In genomic region chr11:75142714-75143419, GRCh38 we compare ENCODE assay signal across 9 cellular contexts. TPM values are rescaled to one million over a fixed set of nuclear protein-coding genes. Genes with fewer than 3 reads are reported as not detected.
A peak's percentile ranks its signal among the peaks of the same experiment; 100 is the strongest.
DNase-seq lines count a peak whose midpoint lies in the region; ATAC-seq lines count a peak whose summit lies in the region.
"Had no signal": no experiment of that assay in that cellular context is flagged by ENCODE, and none has a peak within 500 bp of the region (broad histone marks: within the 10 kb centered on the region; RNA-seq: fewer than 3 reads in every experiment).

No MANE protein-coding gene starts in this region.

- H2AK5ac ChIP-seq in mesenchymal stem cell (ENCODE audit: low read length, severe bottlenecking): peak overlapping the region; percentile 6

- H3K9me3 ChIP-seq in mesenchymal stem cell (ENCODE audit: control insufficient read depth, low read length): no peaks in the 10 kb centered on the region

- H2BK12ac ChIP-seq in mesenchymal stem cell (ENCODE audit: low read length in 2 of 2): peak overlapping the region; percentile 88 to 96

- H3K4me3 ChIP-seq in mesenchymal stem cell (ENCODE audit: insufficient read depth in 1 of 2, low read depth in 1 of 2, low read length in 2 of 2): no peak overlapping the region

- H3K4me1 ChIP-seq in mesenchymal stem cell (ENCODE audit: control insufficient read depth, insufficient read depth, low read depth, low read length): peaks cover 18% of the 10 kb centered on the region

- H3K27me3 Mint-ChIP-seq in activated CD8-positive, alpha-beta T cell treated with anti-CD3 and anti-CD28 coated beads, Interleukin-2, amount 10 ng/mL, durations not matched to agents 7 days and 5 days (ENCODE audit: low read depth): peaks cover 22% of the 10 kb centered on the region

- peak overlapping the region; percentile 64 for H3K27ac ChIP-seq in mesenchymal stem cell (ENCODE audit: low read length, poor library complexity, severe bottlenecking)

- peaks cover 58% of the 10 kb centered on the region for H3K4me1 Mint-ChIP-seq in activated CD8-positive, alpha-beta T cell treated with anti-CD3 and anti-CD28 coated beads, Interleukin-2, amount 10 ng/mL, durations not matched to agents 7 days and 5 days (ENCODE audit: low read depth)

- peak overlapping the region; percentile 21 for H3K9ac ChIP-seq in mesenchymal stem cell (ENCODE audit: low read length)

- DNase-seq in GF-D8 (lab: John Stamatoyannopoulos, UW): peak; percentile 89
- DNase-seq in NCI-H774 (lab: John Stamatoyannopoulos, UW): peak; percentile 3
- peak; percentile 86 for DNase-seq in activated CD8-positive, alpha-beta T cell treated with anti-CD3 and anti-CD28 coated beads, Interleukin-2, amount 10 ng/mL, durations not matched to agents 7 days and 5 days
- peak; percentile 54 for DNase-seq in effector CD4-positive, alpha-beta T cell
- DNase-seq in mesenchymal stem cell: peak; percentile 94
- DNase-seq in stimulated activated CD8-positive, alpha-beta memory T cell treated with anti-CD3 and anti-CD28 coated beads, Interleukin-4, amount 100 ng/mL, for 1 hour (ENCODE audit: low read depth in 2 of 2, low spot score in 1 of 2): peak; percentile 36 to 51

- H3K27ac Mint-ChIP-seq in activated CD8-positive, alpha-beta T cell treated with anti-CD3 and anti-CD28 coated beads, Interleukin-2, amount 10 ng/mL, durations not matched to agents 7 days and 5 days: peak overlapping the region; percentile 89

- H2BK5ac ChIP-seq in mesenchymal stem cell (ENCODE audit: low read depth, low read length, poor library complexity, severe bottlenecking): no peak overlapping the region

- CTCF ChIA-PET in activated CD8-positive, alpha-beta T cell treated with anti-CD3 and anti-CD28 coated beads, Interleukin-2, amount 10 ng/mL, durations not matched to agents 7 days and 5 days (lab: Charles Lee): interaction anchor here (0.5 to 15.6 kb wide), 23 partner anchors 8 to 217 kb away, joined by 3 to 538 read pairs (median 5); partner anchors contain the start of genes NEU3 and TPBGL

- peaks cover 3% of the 10 kb centered on the region for H3K79me1 ChIP-seq in mesenchymal stem cell (replicated peaks; ENCODE audit: low read length, poor library complexity, severe bottlenecking)

- peaks cover 0 to 12% of the 10 kb centered on the region in 2 experiments for H3K27me3 ChIP-seq in mesenchymal stem cell (ENCODE audit: control insufficient read depth in 1 of 2, insufficient read depth in 1 of 2, low read length in 2 of 2)

- H2BK15ac ChIP-seq in mesenchymal stem cell (ENCODE audit: low read depth, poor library complexity, severe bottlenecking): peak overlapping the region; percentile 91

- peak overlapping the region; percentile 71 for H4K8ac ChIP-seq in mesenchymal stem cell (ENCODE audit: low read length)

- no peak overlapping the region for H3K14ac ChIP-seq in mesenchymal stem cell (ENCODE audit: low read length in 2 of 2)

- no peaks in the 10 kb centered on the region for H3K36me3 Mint-ChIP-seq in activated CD8-positive, alpha-beta T cell treated with anti-CD3 and anti-CD28 coated beads, Interleukin-2, amount 10 ng/mL, durations not matched to agents 7 days and 5 days (ENCODE audit: low read depth)

- POLR2A ChIA-PET in activated CD8-positive, alpha-beta T cell treated with anti-CD3 and anti-CD28 coated beads, Interleukin-2, amount 10 ng/mL, durations not matched to agents 7 days and 5 days (lab: Charles Lee): interaction anchor here (0.9 kb wide), 1 partner anchor 99 kb away, joined by 5 read pairs; no protein-coding TSS in a partner anchor

- peak overlapping the region; percentile 42 to 61 for H3K4ac ChIP-seq in mesenchymal stem cell (ENCODE audit: low read depth in 1 of 2, low read length in 2 of 2)

- H3K4me3 Mint-ChIP-seq in activated CD8-positive, alpha-beta T cell treated with anti-CD3 and anti-CD28 coated beads, Interleukin-2, amount 10 ng/mL, durations not matched to agents 7 days and 5 days: peak overlapping the region; percentile 42

- no peaks in the 10 kb centered on the region for H3K36me3 ChIP-seq in mesenchymal stem cell (ENCODE audit: control insufficient read depth in 1 of 2, insufficient read depth in 2 of 2, low read depth in 1 of 2, low read length in 2 of 2)

- no peak overlapping the region for H3K23ac ChIP-seq in mesenchymal stem cell (ENCODE audit: low read length in 2 of 2)

- peak; percentile 70 for ATAC-seq in HG02798 (IDR thresholded peaks at IDR 0.05; ENCODE audit: poor library complexity, unreplicated experiment)
- peak; percentile 86 for ATAC-seq in activated CD8-positive, alpha-beta T cell treated with anti-CD3 and anti-CD28 coated beads, Interleukin-2, amount 10 ng/mL, durations not matched to agents 7 days and 5 days
- no peak for ATAC-seq in HG02970 (IDR thresholded peaks at IDR 0.05; ENCODE audit: low FRiP score, unreplicated experiment)

- no peak overlapping the region for H2BK120ac ChIP-seq in mesenchymal stem cell (ENCODE audit: low read depth, low read length)

- peak overlapping the region; percentile 12 for H4K91ac ChIP-seq in mesenchymal stem cell (ENCODE audit: low read length)

- H2AFZ ChIP-seq in mesenchymal stem cell (ENCODE audit: low read depth, low read length): peak overlapping the region; percentile 79

- H3K18ac ChIP-seq in mesenchymal stem cell (ENCODE audit: low read depth in 1 of 2, low read length in 2 of 2): peak overlapping the region; percentile 46 to 89

- WGBS in mesenchymal stem cell: 42% methylated on average over 10 of the region's 10 CpGs

- H3K4me2 ChIP-seq in mesenchymal stem cell (ENCODE audit: low read length, poor library complexity, severe bottlenecking): no peak overlapping the region

- no peaks in the 10 kb centered on the region for H3K9me3 Mint-ChIP-seq in activated CD8-positive, alpha-beta T cell treated with anti-CD3 and anti-CD28 coated beads, Interleukin-2, amount 10 ng/mL, durations not matched to agents 7 days and 5 days (ENCODE audit: insufficient read depth)

RNA-seq across cellular contexts. Expression of gene SLCO2B1, which starts 8.0 kb away (rescaled TPM):
- not detected for total RNA-seq in activated CD8-positive, alpha-beta T cell treated with anti-CD3 and anti-CD28 coated beads, Interleukin-2, amount 10 ng/mL, durations not matched to agents 7 days and 5 days
- polyA plus RNA-seq in mesenchymal stem cell (2013, experiment 1 of 2): 0.18 TPM
- polyA plus RNA-seq in mesenchymal stem cell (2013, experiment 2 of 2): 0.16 TPM

RNA-seq across cellular contexts. Expression of gene OR2AT4, which starts 46.2 kb away (rescaled TPM):
- not detected for total RNA-seq in activated CD8-positive, alpha-beta T cell treated with anti-CD3 and anti-CD28 coated beads, Interleukin-2, amount 10 ng/mL, durations not matched to agents 7 days and 5 days
- polyA plus RNA-seq in mesenchymal stem cell (2013, experiment 1 of 2): not detected
- not detected for polyA plus RNA-seq in mesenchymal stem cell (2013, experiment 2 of 2)
- polyA plus RNA-seq: esophagus had no signal

Comparison
In these comparisons a context has a peak if more than half of its experiments do, and no peak if none do; other contexts are left out.
1. DNase-seq: peak in every context shown above with its lines; median percentile 94 in mesenchymal stem cell; 89 in GF-D8; 86 in activated CD8-positive, alpha-beta T cell treated with anti-CD3 and anti-CD28 coated beads, Interleukin-2, amount 10 ng/mL, durations not matched to agents 7 days and 5 days; 54 in effector CD4-positive, alpha-beta T cell; 44 in stimulated activated CD8-positive, alpha-beta memory T cell treated with anti-CD3 and anti-CD28 coated beads, Interleukin-4, amount 100 ng/mL, for 1 hour; 3 in NCI-H774.